In the genomic region with DNA sequence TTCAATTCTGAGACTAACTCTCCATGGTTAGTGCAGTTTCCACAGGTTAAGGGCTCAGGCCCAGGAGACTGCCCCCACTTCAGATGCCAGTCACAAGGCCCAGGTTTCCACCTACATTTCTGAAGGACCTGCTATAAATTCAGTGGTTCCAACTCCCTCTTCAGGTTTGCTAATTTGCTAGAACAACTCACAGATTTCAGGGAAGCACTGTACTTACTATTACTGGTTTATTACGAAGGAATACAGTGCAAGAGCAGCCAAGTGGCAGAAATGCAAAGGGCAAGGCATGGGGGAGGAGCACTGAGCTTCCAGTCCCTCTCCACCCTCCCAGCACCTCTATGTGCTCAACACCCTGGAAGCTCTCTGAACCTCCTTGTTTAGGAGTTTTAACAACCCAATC, we compare ENCODE assay signal across 16 cellular contexts. TPM values are rescaled to one million over a fixed set of nuclear protein-coding genes. Genes with fewer than 3 reads are reported as not detected.
DNase-seq lines count a peak whose midpoint lies in the region; ATAC-seq and TF ChIP-seq lines count a peak whose summit lies in the region.
"Had no signal": no experiment of that assay in that cellular context is flagged by ENCODE, and none has a peak within 500 bp of the region (broad histone marks: within the 10 kb centered on the region; RNA-seq: fewer than 3 reads in every experiment).

No MANE protein-coding gene starts in this region.

- peaks cover 0 to 3% (median 0%) of the 10 kb centered on the region in 4 donors for H3K9me3 ChIP-seq in esophagus muscularis mucosa
- H3K9me3 ChIP-seq: esophagus squamous epithelium, ovary, suprapubic skin had no signal

- 67% methylated on average over 1 of the region's 1 CpG for WGBS in esophagus muscularis mucosa

- H3K4me3 Mint-ChIP-seq in activated T-cell treated with anti-CD3 and anti-CD28 coated beads, Interleukin-2, amount 50 U/mL, for 24 hours = no peak overlapping the region
- H3K4me3 Mint-ChIP-seq in T-cell = peak overlapping the region; percentile 72 to 84 (median 74)

- intact Hi-C loops in esophagus muscularis mucosa (cut with DNase I) = no loop called here

- H3K36me3 ChIP-seq in esophagus muscularis mucosa = no peaks in the 10 kb centered on the region
- H3K36me3 ChIP-seq: esophagus squamous epithelium, ovary, suprapubic skin had no signal

- peaks cover 51% of the 10 kb centered on the region for H3K4me1 Mint-ChIP-seq in activated T-cell treated with anti-CD3 and anti-CD28 coated beads, Interleukin-2, amount 50 U/mL, for 24 hours (ENCODE audit: low read depth)
- H3K4me1 Mint-ChIP-seq in T-cell = peaks cover 55 to 69% (median 66%) of the 10 kb centered on the region in 3 donors

- CTCF ChIA-PET in T-cell (lab: Charles Lee) = interaction anchor here in 1 of 2 donors (1.2 to 1.3 kb wide), 2 partner anchors 15 to 24 kb away, joined by 3 read pairs; no protein-coding TSS in a partner anchor

- TF ChIP-seq CTCF in esophagus muscularis mucosa (IDR thresholded peaks at IDR 0.05) = no peak

- H3K27ac ChIP-seq in esophagus muscularis mucosa (replicated peaks in 1 of 4) (no peak overlapping the region), skin epidermis (peak overlapping the region in 11 of 21 experiments; percentile 1 to 86 (median 38))
- H3K27ac ChIP-seq: ovary, RWPE1, suprapubic skin had no signal

- ATAC-seq in T-cell (replicated peaks in 1 of 4) (peak in 1 of 4 experiments; percentile 6), HG03159 (IDR thresholded peaks at IDR 0.05; ENCODE audit: unreplicated experiment) (no peak), HG03280 (IDR thresholded peaks at IDR 0.05; ENCODE audit: unreplicated experiment) (no peak)

- TF ChIP-seq EP300 in esophagus muscularis mucosa (IDR thresholded peaks at IDR 0.05) = no peak

- peak overlapping the region; percentile 89 for H3K27ac Mint-ChIP-seq in activated T-cell treated with anti-CD3 and anti-CD28 coated beads, Interleukin-2, amount 50 U/mL, for 24 hours
- H3K27ac Mint-ChIP-seq in T-cell = peak overlapping the region; percentile 100

- no peaks in the 10 kb centered on the region for H3K36me3 Mint-ChIP-seq in activated T-cell treated with anti-CD3 and anti-CD28 coated beads, Interleukin-2, amount 50 U/mL, for 24 hours (ENCODE audit: low read depth)
- H3K36me3 Mint-ChIP-seq in T-cell = peaks cover 7% of the 10 kb centered on the region

- H3K4me3 ChIP-seq in esophagus muscularis mucosa (no peak overlapping the region), skin epidermis (no peak overlapping the region)
- H3K4me3 ChIP-seq: esophagus squamous epithelium, ovary, suprapubic skin had no signal

- H3K9me3 Mint-ChIP-seq in activated T-cell treated with anti-CD3 and anti-CD28 coated beads, Interleukin-2, amount 50 U/mL, for 24 hours = peaks cover 5% of the 10 kb centered on the region
- peaks cover 4 to 17% (median 9%) of the 10 kb centered on the region in 3 donors for H3K9me3 Mint-ChIP-seq in T-cell

- DNase-seq in activated T-cell treated with anti-CD3 and anti-CD28 coated beads, Interleukin-2, amount 50 U/mL, for 24 hours = no peak
- no peak for DNase-seq in activated T-cell treated with anti-CD3 and anti-CD28 coated beads, Interleukin-2, amount 50 U/mL, for 1 hour
- DNase-seq in T-cell = no peak
- peak; percentile 42 for DNase-seq in esophagus muscularis mucosa (ENCODE audit: extremely low spot score)
- no peak for DNase-seq in cerebellar nuclear complex (lab: John Stamatoyannopoulos, UW)
- DNase-seq: ACHN, esophagus squamous epithelium, NCI-H1436 treated with DMSO at 0.1 percent for 48 hours, NCI-H526, ovary, T-helper 9 cell had no signal

- H3K4me1 ChIP-seq in esophagus muscularis mucosa = no peaks in the 10 kb centered on the region
- H3K4me1 ChIP-seq: suprapubic skin had no signal

- POLR2A ChIA-PET in T-cell (lab: Charles Lee) = no interaction called here

- H3K27me3 ChIP-seq in esophagus muscularis mucosa = no peaks in the 10 kb centered on the region
- H3K27me3 ChIP-seq: ovary, suprapubic skin had no signal

- H3K27me3 Mint-ChIP-seq in activated T-cell treated with anti-CD3 and anti-CD28 coated beads, Interleukin-2, amount 50 U/mL, for 24 hours = no peaks in the 10 kb centered on the region
- no peaks in the 10 kb centered on the region for H3K27me3 Mint-ChIP-seq in T-cell

- no peak for TF ChIP-seq POLR2A in esophagus muscularis mucosa (IDR thresholded peaks at IDR 0.05; ENCODE audit: low read depth)

RNA-seq across cellular contexts. Expression of a gene that starts 39.3 kb away (rescaled TPM):
- 10 to 100 TPM in 3 of 5 donors, 1 to 10 TPM in 2; 1.0 to 38.2 (median 28.8) TPM for total RNA-seq in T-cell
- 10 to 100 TPM; 12.5 to 25.2 (median 19.2) TPM for total RNA-seq in esophagus muscularis mucosa

Comparison
In these comparisons a context has a peak if more than half of its experiments do, and no peak if none do; other contexts are left out.
1. H3K27ac ChIP-seq: peak in skin epidermis (11 of 21); none in esophagus muscularis mucosa (0 of 4).